In genomic region chr12:132108211-132108832, GRCh38 we compare ENCODE assay signal across 1 cellular context.
TF ChIP-seq lines count a peak whose summit lies in the region.

No MANE protein-coding gene starts in this region.

TF ChIP-seq in HepG2, 621 proteins besides CTCF, POLR2A, EP300 and RAD21 (continued from another document):
- no peak for TF ChIP-seq TRAFD1 (CRISPR knock-in tag; IDR thresholded peaks at IDR 0.05; ENCODE audit: borderline replicate concordance)
- TF ChIP-seq HMGA1 (CRISPR knock-in tag; conservative IDR thresholded peaks at IDR 0.05), result no peak
- no peak for TF ChIP-seq TCF7 (IDR thresholded peaks at IDR 0.05; ENCODE audit: low read depth)
- no peak for TF ChIP-seq DZIP1 (CRISPR knock-in tag; IDR thresholded peaks at IDR 0.05)
- TF ChIP-seq FOXJ3 (CRISPR knock-in tag; IDR thresholded peaks at IDR 0.05; ENCODE audit: borderline replicate concordance), result no peak
- TF ChIP-seq SNAPC5 (CRISPR knock-in tag; IDR thresholded peaks at IDR 0.05; ENCODE audit: borderline replicate concordance), result no peak
